Comparison of ENCODE assay signal across 17 cellular contexts in genomic region chrX:145751943-145752342, GRCh38.
A peak's percentile ranks its signal among the peaks of the same experiment; 100 is the strongest.
DNase-seq lines count a peak whose midpoint lies in the region; TF ChIP-seq lines count a peak whose summit lies in the region.
"Had no signal": no experiment of that assay in that cellular context is flagged by ENCODE, and none has a peak within 500 bp of the region (broad histone marks: within the 10 kb centered on the region; RNA-seq: fewer than 3 reads in every experiment).

No MANE protein-coding gene starts in this region.

- no peaks in the 10 kb centered on the region; the same call in 1 of the 2 replicates for H3K27me3 Mint-ChIP-seq in HFFc6 (ENCODE audit: insufficient read depth)
- H3K27me3 Mint-ChIP-seq in activated CD4-positive, alpha-beta T cell treated with anti-CD3 and anti-CD28 coated beads, Interleukin-2, amount 10 ng/mL, durations not matched to agents 7 days and 5 days, result no peaks in the 10 kb centered on the region

- CTCF ChIA-PET in activated CD4-positive, alpha-beta T cell treated with anti-CD3 and anti-CD28 coated beads, Interleukin-2, amount 10 ng/mL, durations not matched to agents 7 days and 5 days (lab: Charles Lee), result no interaction called here

- H3K27ac Mint-ChIP-seq in HFFc6, result no peak overlapping the region
- H3K27ac Mint-ChIP-seq in activated CD4-positive, alpha-beta T cell treated with anti-CD3 and anti-CD28 coated beads, Interleukin-2, amount 10 ng/mL, durations not matched to agents 7 days and 5 days, result no peak overlapping the region

- H3K9me3 Mint-ChIP-seq in HFFc6, result peaks cover 4% of the 10 kb centered on the region; the same call in 1 of the 2 replicates
- no peaks in the 10 kb centered on the region for H3K9me3 Mint-ChIP-seq in activated CD4-positive, alpha-beta T cell treated with anti-CD3 and anti-CD28 coated beads, Interleukin-2, amount 10 ng/mL, durations not matched to agents 7 days and 5 days

- TF ChIP-seq CTCF in choroid plexus epithelial cell (conservative IDR thresholded peaks at IDR 0.05; ENCODE audit: low read depth, low read length), result no peak
- TF ChIP-seq CTCF in HFFc6 (IDR thresholded peaks at IDR 0.05), result no peak

- POLR2A ChIA-PET in activated CD4-positive, alpha-beta T cell treated with anti-CD3 and anti-CD28 coated beads, Interleukin-2, amount 10 ng/mL, durations not matched to agents 7 days and 5 days (lab: Charles Lee), result no interaction called here

- no peaks in the 10 kb centered on the region for H3K36me3 ChIP-seq in MG63
- H3K36me3 ChIP-seq: HAP-1 had no signal

- H3K9me3 ChIP-seq in MG63, result no peaks in the 10 kb centered on the region

- no peak overlapping the region for H3K4me3 Mint-ChIP-seq in HFFc6
- H3K4me3 Mint-ChIP-seq in activated CD4-positive, alpha-beta T cell treated with anti-CD3 and anti-CD28 coated beads, Interleukin-2, amount 10 ng/mL, durations not matched to agents 7 days and 5 days, result no peak overlapping the region

- no peaks in the 10 kb centered on the region for H3K36me3 Mint-ChIP-seq in HFFc6 (ENCODE audit: low read depth)
- no peaks in the 10 kb centered on the region for H3K36me3 Mint-ChIP-seq in activated CD4-positive, alpha-beta T cell treated with anti-CD3 and anti-CD28 coated beads, Interleukin-2, amount 10 ng/mL, durations not matched to agents 7 days and 5 days (ENCODE audit: low read depth)

- DNase-seq in AG08396 (ENCODE audit: low spot score) (peak; percentile 17), MG63 (peak; percentile 30), choroid plexus epithelial cell (ENCODE audit: low read depth) (peak; percentile 0), foreskin melanocyte (peak; percentile 79), iPS-NIHi11 (ENCODE audit: low spot score) (no peak), HFFc6 (no peak), hepatic stellate cell (ENCODE audit: low spot score) (no peak)
- DNase-seq in activated CD4-positive, alpha-beta T cell treated with anti-CD3 and anti-CD28 coated beads, Interleukin-2, amount 10 ng/mL, durations not matched to agents 7 days and 5 days, result no peak
- DNase-seq: DMS53, KBM-7, NCI-H1105 treated with DMSO at 0.1 percent for 48 hours, NCI-H187, NCI-H2171, NCI-H774, SIG-M5 had no signal

- H3K27me3 ChIP-seq in MG63, result no peaks in the 10 kb centered on the region

- no peak overlapping the region for H3K4me3 ChIP-seq in MG63
- no peak overlapping the region for H3K4me3 ChIP-seq in choroid plexus epithelial cell (ENCODE audit: low read depth, low read length)
- H3K4me3 ChIP-seq: GM12878, HAP-1 had no signal

- no peaks in the 10 kb centered on the region for H3K4me1 Mint-ChIP-seq in HFFc6 (ENCODE audit: low read depth)
- no peaks in the 10 kb centered on the region for H3K4me1 Mint-ChIP-seq in activated CD4-positive, alpha-beta T cell treated with anti-CD3 and anti-CD28 coated beads, Interleukin-2, amount 10 ng/mL, durations not matched to agents 7 days and 5 days

Comparison
In these comparisons a context has a peak if more than half of its experiments do, and no peak if none do; other contexts are left out.
1. DNase-seq: peak in AG08396 (single experiment), MG63 (single experiment), choroid plexus epithelial cell (single experiment) and foreskin melanocyte (single experiment); none in iPS-NIHi11 (single experiment), HFFc6 (single experiment), hepatic stellate cell (single experiment) and activated CD4-positive, alpha-beta T cell treated with anti-CD3 and anti-CD28 coated beads, Interleukin-2, amount 10 ng/mL, durations not matched to agents 7 days and 5 days (single experiment).